ENCODE assay signal across 13 cellular contexts in genomic region chr16:11909653-11910551, GRCh38. TPM values are rescaled to one million over a fixed set of nuclear protein-coding genes. Genes with fewer than 3 reads are reported as not detected.
A peak's percentile ranks its signal among the peaks of the same experiment; 100 is the strongest.
DNase-seq lines count a peak whose midpoint lies in the region; ATAC-seq and TF ChIP-seq lines count a peak whose summit lies in the region.
"Had no signal": no experiment of that assay in that cellular context is flagged by ENCODE, and none has a peak within 500 bp of the region (broad histone marks: within the 10 kb centered on the region; RNA-seq: fewer than 3 reads in every experiment).

No MANE protein-coding gene starts in this region.

- no peaks in the 10 kb centered on the region for H3K9me3 Mint-ChIP-seq in neural crest cell

- H3K36me3 Mint-ChIP-seq in neural crest cell (ENCODE audit: low read depth), result peaks cover 6% of the 10 kb centered on the region

- peak overlapping the region; percentile 11 for H3K4me3 Mint-ChIP-seq in neural crest cell

- DNase-seq in AG09319 (ENCODE audit: extremely low read depth, low read depth) (peak; percentile 38), GM04503 (ENCODE audit: low read depth) (peak; percentile 75), amniotic epithelial cell (ENCODE audit: low read depth) (peak; percentile 78), neural crest cell (ENCODE audit: low read depth, low spot score) (no peak), NCI-H510A (lab: John Stamatoyannopoulos, UW) (no peak), NCI-H526 treated with DMSO at 0.1 percent for 48 hours (lab: John Stamatoyannopoulos, UW) (no peak)
- DNase-seq in stimulated activated CD4-positive, alpha-beta T cell treated with anti-CD3 and anti-CD28 coated beads, Interleukin-2, amount 100 ng/mL, for 48 hours, result no peak
- DNase-seq: DMS153; KG1; NCI-H446; stimulated activated CD4-positive, alpha-beta T cell treated with anti-CD3 and anti-CD28 coated beads, Interleukin-4, amount 100 ng/mL, for 4 hours; tibial artery had no signal

- peaks cover 47% of the 10 kb centered on the region for H3K4me1 Mint-ChIP-seq in neural crest cell

- ATAC-seq in GM18520 (IDR thresholded peaks at IDR 0.05; ENCODE audit: unreplicated experiment), result no peak

- H3K27me3 Mint-ChIP-seq in neural crest cell (ENCODE audit: low read depth), result peaks cover 2% of the 10 kb centered on the region

- H3K27ac Mint-ChIP-seq in neural crest cell (ENCODE audit: unreplicated experiment), result no peak overlapping the region

- TF ChIP-seq CTCF in AG09319 (IDR thresholded peaks at IDR 0.05; ENCODE audit: low read depth, low read length) (no peak), neural crest cell (conservative IDR thresholded peaks at IDR 0.05) (no peak)

RNA-seq across cellular contexts. Expression of gene GSPT1, which starts 5.9 kb away (rescaled TPM):
- total RNA-seq in neural crest cell, result 126 and 127 TPM in 2 replicates

RNA-seq across cellular contexts. Expression of gene NPIPB2, which starts 31.9 kb away (rescaled TPM):
- 10.1 and 12.4 TPM in 2 replicates for total RNA-seq in neural crest cell

RNA-seq across cellular contexts. Expression of gene TNFRSF17, which starts 55.1 kb away (rescaled TPM):
- total RNA-seq in neural crest cell, result not detected in 2 replicates

RNA-seq across cellular contexts. Expression of gene RSL1D1, which starts 58.6 kb away (rescaled TPM):
- total RNA-seq in neural crest cell, result 199 and 205 TPM in 2 replicates

Comparison
In these comparisons a context has a peak if more than half of its experiments do, and no peak if none do; other contexts are left out.
1. DNase-seq: peak in AG09319 (single experiment), GM04503 (single experiment) and amniotic epithelial cell (single experiment); none in neural crest cell (single experiment), NCI-H510A (single experiment), NCI-H526 treated with DMSO at 0.1 percent for 48 hours (single experiment) and stimulated activated CD4-positive, alpha-beta T cell treated with anti-CD3 and anti-CD28 coated beads, Interleukin-2, amount 100 ng/mL, for 48 hours (0 of 2).